Comparison of ENCODE assay signal across 11 cellular contexts in the genomic region with DNA sequence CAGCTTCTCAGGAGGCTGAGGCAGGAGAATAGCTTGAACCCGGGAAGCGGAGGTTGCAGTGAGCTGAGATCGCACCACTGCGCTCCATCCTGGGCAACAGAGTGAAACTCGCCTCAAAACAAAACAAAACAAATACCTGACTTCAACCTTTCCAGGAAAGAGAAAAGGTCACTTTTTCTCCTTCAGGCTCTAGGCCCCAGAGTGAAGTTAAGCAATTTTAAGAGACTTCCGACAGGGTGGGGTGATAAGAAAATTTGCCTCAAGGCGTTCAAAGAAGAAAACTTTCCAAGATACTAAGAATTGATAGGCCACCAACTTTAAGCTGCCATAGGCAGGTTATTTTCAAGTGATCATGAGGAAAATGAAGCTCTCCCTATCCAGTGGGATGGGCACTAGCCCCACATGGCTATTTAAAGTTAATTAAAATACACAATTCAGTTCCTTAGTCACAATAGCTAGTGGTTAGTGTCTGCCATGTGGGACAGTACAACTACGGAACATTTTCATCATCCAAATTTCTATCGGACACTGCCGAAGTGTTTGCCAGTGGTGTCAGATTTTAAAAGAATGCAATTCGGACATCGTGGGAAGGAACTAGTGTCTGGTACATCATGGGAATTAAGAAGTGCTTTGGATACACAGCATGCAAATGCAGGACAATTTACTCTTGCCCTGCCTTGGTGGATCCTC. TPM values are rescaled to one million over a fixed set of nuclear protein-coding genes. Genes with fewer than 3 reads are reported as not detected.
A peak's percentile ranks its signal among the peaks of the same experiment; 100 is the strongest.
DNase-seq lines count a peak whose midpoint lies in the region; ATAC-seq lines count a peak whose summit lies in the region.
"Had no signal": no experiment of that assay in that cellular context is flagged by ENCODE, and none has a peak within 500 bp of the region (broad histone marks: within the 10 kb centered on the region; RNA-seq: fewer than 3 reads in every experiment).

No MANE protein-coding gene starts in this region.

- no peak for ATAC-seq in stimulated activated effector memory CD8-positive, alpha-beta T cell treated with anti-CD3 and anti-CD28 coated beads, Interleukin-12 subunit alpha, Interleukin-12 subunit beta, amount 100 ng/mL, for 72 hours

- peak overlapping the region; percentile 94 for H3K27ac Mint-ChIP-seq in activated CD4-positive, alpha-beta T cell treated with anti-CD3 and anti-CD28 coated beads, Interleukin-2, amount 10 ng/mL, durations not matched to agents 7 days and 5 days
- H3K27ac Mint-ChIP-seq in T-helper 1 cell treated with Interleukin-12 subunit alpha and Interleukin-12 subunit beta and Interleukin-4 antibody, amounts not matched to agents 30 μg/mL and 1 μg/mL, for 36 hours = peak overlapping the region; percentile 97
- H3K27ac Mint-ChIP-seq in immature natural killer cell = peak overlapping the region; percentile 92 to 96 (median 94)
- peak overlapping the region; percentile 89 for H3K27ac Mint-ChIP-seq in stimulated activated effector memory CD8-positive, alpha-beta T cell treated with anti-CD3 and anti-CD28 coated beads, Interleukin-12 subunit alpha, Interleukin-12 subunit beta, amount 100 ng/mL, for 72 hours

- POLR2A ChIA-PET in activated CD4-positive, alpha-beta T cell treated with anti-CD3 and anti-CD28 coated beads, Interleukin-2, amount 10 ng/mL, durations not matched to agents 7 days and 5 days (lab: Charles Lee) = no interaction called here

- no peak for DNase-seq in activated CD4-positive, alpha-beta T cell treated with anti-CD3 and anti-CD28 coated beads, Interleukin-2, amount 10 ng/mL, durations not matched to agents 7 days and 5 days
- no peak for DNase-seq in activated CD4-positive, alpha-beta T cell treated with anti-CD3 and anti-CD28 coated beads for 4 hours
- DNase-seq in immature natural killer cell = no peak
- no peak for DNase-seq in stimulated activated effector memory CD8-positive, alpha-beta T cell treated with anti-CD3 and anti-CD28 coated beads, Interleukin-12 subunit alpha, Interleukin-12 subunit beta, amount 100 ng/mL, for 72 hours (ENCODE audit: low spot score in 2 of 2)
- no peak for DNase-seq in HuH-7 (ENCODE audit: low spot score)
- no peak for DNase-seq in NCI-H748 (lab: John Stamatoyannopoulos, UW; ENCODE audit: unreplicated experiment)
- no peak for DNase-seq in HuH-7.5 (ENCODE audit: low spot score)
- DNase-seq: H9, NCI-H510A, substantia nigra had no signal

- H3K4me1 Mint-ChIP-seq in activated CD4-positive, alpha-beta T cell treated with anti-CD3 and anti-CD28 coated beads, Interleukin-2, amount 10 ng/mL, durations not matched to agents 7 days and 5 days = peaks cover 41% of the 10 kb centered on the region
- peaks cover 26% of the 10 kb centered on the region for H3K4me1 Mint-ChIP-seq in T-helper 1 cell treated with Interleukin-12 subunit alpha and Interleukin-12 subunit beta and Interleukin-4 antibody, amounts not matched to agents 30 μg/mL and 1 μg/mL, for 36 hours (ENCODE audit: low read depth)
- peaks cover 18 to 21% of the 10 kb centered on the region in 2 donors for H3K4me1 Mint-ChIP-seq in immature natural killer cell
- peaks cover 32% of the 10 kb centered on the region for H3K4me1 Mint-ChIP-seq in stimulated activated effector memory CD8-positive, alpha-beta T cell treated with anti-CD3 and anti-CD28 coated beads, Interleukin-12 subunit alpha, Interleukin-12 subunit beta, amount 100 ng/mL, for 72 hours

- H3K36me3 Mint-ChIP-seq in activated CD4-positive, alpha-beta T cell treated with anti-CD3 and anti-CD28 coated beads, Interleukin-2, amount 10 ng/mL, durations not matched to agents 7 days and 5 days (ENCODE audit: low read depth) = peaks cover 29% of the 10 kb centered on the region
- peaks cover 3% of the 10 kb centered on the region for H3K36me3 Mint-ChIP-seq in T-helper 1 cell treated with Interleukin-12 subunit alpha and Interleukin-12 subunit beta and Interleukin-4 antibody, amounts not matched to agents 30 μg/mL and 1 μg/mL, for 36 hours (ENCODE audit: low read depth)
- H3K36me3 Mint-ChIP-seq in immature natural killer cell = peaks cover 0 to 5% (median 0%) of the 10 kb centered on the region in 3 donors
- H3K36me3 Mint-ChIP-seq in stimulated activated effector memory CD8-positive, alpha-beta T cell treated with anti-CD3 and anti-CD28 coated beads, Interleukin-12 subunit alpha, Interleukin-12 subunit beta, amount 100 ng/mL, for 72 hours = peaks cover 85% of the 10 kb centered on the region

- CTCF ChIA-PET in activated CD4-positive, alpha-beta T cell treated with anti-CD3 and anti-CD28 coated beads, Interleukin-2, amount 10 ng/mL, durations not matched to agents 7 days and 5 days (lab: Charles Lee) = interaction anchor here (1.1 to 6.8 kb wide), 5 partner anchors 8 to 45 kb away, joined by 3 to 39 read pairs (median 3); no protein-coding TSS in a partner anchor

- no peaks in the 10 kb centered on the region for H3K9me3 Mint-ChIP-seq in activated CD4-positive, alpha-beta T cell treated with anti-CD3 and anti-CD28 coated beads, Interleukin-2, amount 10 ng/mL, durations not matched to agents 7 days and 5 days
- H3K9me3 Mint-ChIP-seq in T-helper 1 cell treated with Interleukin-12 subunit alpha and Interleukin-12 subunit beta and Interleukin-4 antibody, amounts not matched to agents 30 μg/mL and 1 μg/mL, for 36 hours = no peaks in the 10 kb centered on the region
- no peaks in the 10 kb centered on the region for H3K9me3 Mint-ChIP-seq in immature natural killer cell
- no peaks in the 10 kb centered on the region for H3K9me3 Mint-ChIP-seq in stimulated activated effector memory CD8-positive, alpha-beta T cell treated with anti-CD3 and anti-CD28 coated beads, Interleukin-12 subunit alpha, Interleukin-12 subunit beta, amount 100 ng/mL, for 72 hours

- no peaks in the 10 kb centered on the region for H3K27me3 Mint-ChIP-seq in activated CD4-positive, alpha-beta T cell treated with anti-CD3 and anti-CD28 coated beads, Interleukin-2, amount 10 ng/mL, durations not matched to agents 7 days and 5 days
- H3K27me3 Mint-ChIP-seq in T-helper 1 cell treated with Interleukin-12 subunit alpha and Interleukin-12 subunit beta and Interleukin-4 antibody, amounts not matched to agents 30 μg/mL and 1 μg/mL, for 36 hours (ENCODE audit: low read depth) = no peaks in the 10 kb centered on the region
- H3K27me3 Mint-ChIP-seq in immature natural killer cell (ENCODE audit: low read depth in 3 of 3) = peaks cover 0 to 5% (median 3%) of the 10 kb centered on the region in 3 donors

- no peak overlapping the region for H3K4me3 Mint-ChIP-seq in activated CD4-positive, alpha-beta T cell treated with anti-CD3 and anti-CD28 coated beads, Interleukin-2, amount 10 ng/mL, durations not matched to agents 7 days and 5 days
- peak overlapping the region; percentile 79 for H3K4me3 Mint-ChIP-seq in T-helper 1 cell treated with Interleukin-12 subunit alpha and Interleukin-12 subunit beta and Interleukin-4 antibody, amounts not matched to agents 30 μg/mL and 1 μg/mL, for 36 hours
- peak overlapping the region in 4 of 5 donors; percentile 68 to 94 (median 86) for H3K4me3 Mint-ChIP-seq in immature natural killer cell
- H3K4me3 Mint-ChIP-seq in stimulated activated effector memory CD8-positive, alpha-beta T cell treated with anti-CD3 and anti-CD28 coated beads, Interleukin-12 subunit alpha, Interleukin-12 subunit beta, amount 100 ng/mL, for 72 hours = peak overlapping the region; percentile 32
- H3K4me3 Mint-ChIP-seq: H9 had no signal

RNA-seq across cellular contexts. Expression of a gene that starts 33.0 kb away (rescaled TPM):
- total RNA-seq in activated CD4-positive, alpha-beta T cell treated with anti-CD3 and anti-CD28 coated beads, Interleukin-2, amount 10 ng/mL, durations not matched to agents 7 days and 5 days = 10 to 100 TPM; 55.4 to 60.8 TPM
- 10 to 100 TPM; 42.6 to 84.1 (median 55.7) TPM for polyA plus RNA-seq in immature natural killer cell

RNA-seq across cellular contexts. Expression of a gene that starts 58.7 kb away (rescaled TPM):
- under 1 TPM; 0.07 to 0.08 TPM for total RNA-seq in activated CD4-positive, alpha-beta T cell treated with anti-CD3 and anti-CD28 coated beads, Interleukin-2, amount 10 ng/mL, durations not matched to agents 7 days and 5 days
- polyA plus RNA-seq in immature natural killer cell = not detected
